Comparison of ENCODE assay signal across 8 cellular contexts in the genomic region with DNA sequence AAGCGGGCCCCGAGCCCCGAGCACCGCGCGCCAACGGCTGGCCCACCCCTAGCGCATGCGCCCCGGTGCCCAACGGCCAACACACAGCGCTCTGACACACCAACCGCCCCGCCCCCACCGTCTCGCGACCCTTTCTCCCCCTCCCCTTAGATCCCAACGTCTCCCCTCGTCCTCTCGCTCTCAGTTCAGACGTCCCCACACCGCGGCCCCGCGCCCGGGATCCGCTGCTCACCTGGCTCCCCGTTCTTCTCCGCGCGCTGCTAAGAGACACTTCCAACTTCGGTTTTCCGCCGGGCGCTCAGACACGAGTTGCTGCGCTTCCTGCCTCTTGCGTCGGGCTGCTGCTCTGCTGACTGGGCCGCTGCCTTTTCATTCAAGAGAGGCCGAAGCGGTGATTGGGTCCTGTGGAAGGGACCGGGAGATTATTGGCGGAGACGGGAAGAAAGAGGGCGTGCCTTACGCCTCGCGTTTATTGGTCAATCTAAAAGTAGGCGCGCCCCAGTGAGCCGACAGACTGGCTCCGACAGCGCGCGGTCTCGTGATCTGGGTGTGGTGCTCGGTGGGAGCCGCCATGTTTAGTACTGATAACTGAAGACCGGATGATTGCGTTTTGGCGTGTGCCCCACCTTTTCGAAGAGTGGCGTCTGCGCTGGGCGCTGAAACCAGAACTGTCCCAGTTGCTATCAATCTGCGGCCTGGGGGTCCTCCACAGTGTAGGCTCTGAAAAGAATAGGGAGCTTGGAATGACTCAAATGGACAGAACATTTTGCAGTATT. TPM values are rescaled to one million over a fixed set of nuclear protein-coding genes. Genes with fewer than 3 reads are reported as not detected.
DNase-seq lines count a peak whose midpoint lies in the region; ATAC-seq and TF ChIP-seq lines count a peak whose summit lies in the region.

A gene (minus strand): TSS at position 304 of the 776 bp plus-strand sequence. CDS start 6,121 bp downstream, outside the sequence.

- no peak within 1 kb of the TSS for H3K23ac ChIP-seq in H9 (ENCODE audit: insufficient read length, low read depth, low read length)

- no peak within 1 kb of the TSS for H3T11ph ChIP-seq in H9 (ENCODE audit: low read length)

- H3K27me3 ChIP-seq in H9 (ENCODE audit: insufficient read depth, low read length) (no peaks in the 10 kb centered on the region), MG63 (no peaks in the 10 kb centered on the region)

- H3K4me1 ChIP-seq in H9 (ENCODE audit: insufficient read depth, low read length) = no peaks in the 10 kb centered on the region; the same call in 1 of the 2 replicates

- H3K9me3 Mint-ChIP-seq in H9 (no peaks in the 10 kb centered on the region), nephron progenitor cell (peaks cover 11% of the 10 kb centered on the region)
- H3K9me3 Mint-ChIP-seq in stimulated activated naive CD8-positive, alpha-beta T cell treated with anti-CD3 and anti-CD28 coated beads, Interleukin-15, amount 100 ng/mL, for 72 hours = no peaks in the 10 kb centered on the region

- peak within 1 kb of the TSS; percentile 82 for H3K4me2 ChIP-seq in H9 (ENCODE audit: insufficient read depth, insufficient read length, low read length)

- peak within 1 kb of the TSS; percentile 71 for H2BK120ac ChIP-seq in H9 (ENCODE audit: low read depth, low read length, poor library complexity, severe bottlenecking)

- H3K36me3 ChIP-seq in MG63 = peaks cover 38% of the 10 kb centered on the region

- no peaks in the 10 kb centered on the region for H4K20me1 ChIP-seq in H9 (ENCODE audit: control insufficient read depth, insufficient read depth, insufficient read length)

- TF ChIP-seq CTCF in H9 (conservative IDR thresholded peaks at IDR 0.05) = no peak
- no peak for TF ChIP-seq CTCF in nephron progenitor cell (IDR thresholded peaks at IDR 0.05)

- H2BK5ac ChIP-seq in H9 (ENCODE audit: insufficient read length, low read length) = no peak within 1 kb of the TSS

- no peak within 1 kb of the TSS for H2BK12ac ChIP-seq in H9 (ENCODE audit: insufficient read length, low read depth, low read length)

- H2AFZ ChIP-seq in H9 (ENCODE audit: low read length) = no peak within 1 kb of the TSS

- H3K79me1 ChIP-seq in H9 (ENCODE audit: insufficient read depth, low read depth, low read length, poor library complexity, severe bottlenecking) = peaks cover 3% of the 10 kb centered on the region

- peak within 1 kb of the TSS; percentile 59 for H4K5ac ChIP-seq in H9 (ENCODE audit: insufficient read length, low read depth, low read length)

- peak within 1 kb of the TSS; percentile 70 for H3K27ac ChIP-seq in H9 (ENCODE audit: insufficient read length, low read depth, low read length)

- no peak within 1 kb of the TSS for H2AK5ac ChIP-seq in H9 (ENCODE audit: insufficient read length, low read length)

- peak within 1 kb of the TSS; percentile 10 for H3K4ac ChIP-seq in H9 (ENCODE audit: low read depth, low read length)

- H3K4me3 Mint-ChIP-seq in H9 (peak within 1 kb of the TSS; percentile 96 to 99), nephron progenitor cell (peak within 1 kb of the TSS; percentile 92)
- peak within 1 kb of the TSS; percentile 90 to 98 for H3K4me3 Mint-ChIP-seq in stimulated activated naive CD8-positive, alpha-beta T cell treated with anti-CD3 and anti-CD28 coated beads, Interleukin-15, amount 100 ng/mL, for 72 hours

- no peak within 1 kb of the TSS for H3K56ac ChIP-seq in H9 (ENCODE audit: insufficient read length, low read depth, low read length)

- peak within 1 kb of the TSS; percentile 82 for H3K18ac ChIP-seq in H9 (ENCODE audit: insufficient read length, low read depth, low read length)

- no peak within 1 kb of the TSS for H4K8ac ChIP-seq in H9 (replicated peaks; ENCODE audit: insufficient read length, low read depth, low read length)

- no peak within 1 kb of the TSS for H4K91ac ChIP-seq in H9 (ENCODE audit: insufficient read length, low read depth, low read length)

- peak within 1 kb of the TSS; percentile 56 for H3K9ac ChIP-seq in H9 (ENCODE audit: extremely low read depth, insufficient read length, low read length)

- no peak within 1 kb of the TSS for H2BK15ac ChIP-seq in H9 (ENCODE audit: low read depth, low read length)

- H3K27me3 Mint-ChIP-seq in H9 (ENCODE audit: low read depth) (no peaks in the 10 kb centered on the region), nephron progenitor cell (ENCODE audit: low read depth, poor library complexity) (no peaks in the 10 kb centered on the region)
- H3K27me3 Mint-ChIP-seq in stimulated activated naive CD8-positive, alpha-beta T cell treated with anti-CD3 and anti-CD28 coated beads, Interleukin-15, amount 100 ng/mL, for 72 hours = no peaks in the 10 kb centered on the region

- H3K9me3 ChIP-seq in H9 (ENCODE audit: control insufficient read depth, low read depth, low read length) (no peaks in the 10 kb centered on the region), MG63 (no peaks in the 10 kb centered on the region)

- H3K14ac ChIP-seq in H9 (ENCODE audit: insufficient read depth, low read length) = peak within 1 kb of the TSS; percentile 73; the same call in 1 of the 2 replicates

- peaks cover 3% of the 10 kb centered on the region for H3K23me2 ChIP-seq in H9 (ENCODE audit: insufficient read length, low read depth, low read length, poor library complexity, severe bottlenecking)

- H2BK20ac ChIP-seq in H9 (ENCODE audit: low read depth, low read length, poor library complexity, severe bottlenecking) = no peak within 1 kb of the TSS

- H3K27ac Mint-ChIP-seq in H9 (peak within 1 kb of the TSS; percentile 97 to 99 (median 99)), nephron progenitor cell (peak within 1 kb of the TSS; percentile 96)
- peak within 1 kb of the TSS; percentile 98 to 99 for H3K27ac Mint-ChIP-seq in stimulated activated naive CD8-positive, alpha-beta T cell treated with anti-CD3 and anti-CD28 coated beads, Interleukin-15, amount 100 ng/mL, for 72 hours

- no CpG with 5 or more reads among the region's 67 CpGs for WGBS in H9 (ENCODE audit: extremely low coverage, insufficient read length, low lambda C conversion rate)

- H3K4me3 ChIP-seq in MG63 = peak within 1 kb of the TSS; percentile 99

- DNase-seq in ELR (ENCODE audit: low read depth) (peak; percentile 100), H9 (peak; percentile 99), MG63 (peak; percentile 100), SHP77 treated with DMSO at 0.1 percent for 48 hours (lab: John Stamatoyannopoulos, UW) (peak; percentile 99), fibroblast of the conjunctiva (ENCODE audit: low read depth) (peak; percentile 99), nephron progenitor cell (peak; percentile 92)
- DNase-seq in activated effector memory CD4-positive, alpha-beta T cell treated with anti-CD3 and anti-CD28 coated beads, Interleukin-2, amount 50 U/mL, for 16 hours = peak; percentile 99
- DNase-seq in stimulated activated naive CD8-positive, alpha-beta T cell treated with anti-CD3 and anti-CD28 coated beads, Interleukin-15, amount 100 ng/mL, for 72 hours = peak; percentile 96 to 99

- peak; percentile 94 for ATAC-seq in stimulated activated naive CD8-positive, alpha-beta T cell treated with anti-CD3 and anti-CD28 coated beads, Interleukin-15, amount 100 ng/mL, for 72 hours

- H3K4me1 Mint-ChIP-seq in H9 = peaks cover 33 to 38% of the 10 kb centered on the region in 2 experiments
- peaks cover 41% of the 10 kb centered on the region for H3K4me1 Mint-ChIP-seq in nephron progenitor cell
- peaks cover 34% of the 10 kb centered on the region for H3K4me1 Mint-ChIP-seq in stimulated activated naive CD8-positive, alpha-beta T cell treated with anti-CD3 and anti-CD28 coated beads, Interleukin-15, amount 100 ng/mL, for 72 hours

- H3K79me2 ChIP-seq in H9 (ENCODE audit: insufficient read depth, low read length) = peaks cover 33% of the 10 kb centered on the region

- H3K36me3 Mint-ChIP-seq in H9 (ENCODE audit: insufficient read depth in 1 of 3, low read depth in 3 of 3) (peaks cover 16 to 22% (median 21%) of the 10 kb centered on the region in 3 experiments), nephron progenitor cell (ENCODE audit: low read depth) (peaks cover 22% of the 10 kb centered on the region)

RNA-seq across cellular contexts. Expression of the gene that starts here (rescaled TPM):
- 137 and 145 TPM in 2 replicates for total RNA-seq in H9 (2021)
- 227 and 342 TPM in 2 replicates for total RNA-seq in MG63 (2014; rRNA removed; shearing (Covaris generic); ENCODE audit: low replicate concordance)

Comparison
In these comparisons a context has a peak if more than half of its experiments do, and no peak if none do; other contexts are left out.
1. Peak in every context shown above with its lines: DNase-seq, ATAC-seq, H3K4me3 ChIP-seq and H3K27ac ChIP-seq.